8 cellular contexts compared by ENCODE assay signal in the genomic region with DNA sequence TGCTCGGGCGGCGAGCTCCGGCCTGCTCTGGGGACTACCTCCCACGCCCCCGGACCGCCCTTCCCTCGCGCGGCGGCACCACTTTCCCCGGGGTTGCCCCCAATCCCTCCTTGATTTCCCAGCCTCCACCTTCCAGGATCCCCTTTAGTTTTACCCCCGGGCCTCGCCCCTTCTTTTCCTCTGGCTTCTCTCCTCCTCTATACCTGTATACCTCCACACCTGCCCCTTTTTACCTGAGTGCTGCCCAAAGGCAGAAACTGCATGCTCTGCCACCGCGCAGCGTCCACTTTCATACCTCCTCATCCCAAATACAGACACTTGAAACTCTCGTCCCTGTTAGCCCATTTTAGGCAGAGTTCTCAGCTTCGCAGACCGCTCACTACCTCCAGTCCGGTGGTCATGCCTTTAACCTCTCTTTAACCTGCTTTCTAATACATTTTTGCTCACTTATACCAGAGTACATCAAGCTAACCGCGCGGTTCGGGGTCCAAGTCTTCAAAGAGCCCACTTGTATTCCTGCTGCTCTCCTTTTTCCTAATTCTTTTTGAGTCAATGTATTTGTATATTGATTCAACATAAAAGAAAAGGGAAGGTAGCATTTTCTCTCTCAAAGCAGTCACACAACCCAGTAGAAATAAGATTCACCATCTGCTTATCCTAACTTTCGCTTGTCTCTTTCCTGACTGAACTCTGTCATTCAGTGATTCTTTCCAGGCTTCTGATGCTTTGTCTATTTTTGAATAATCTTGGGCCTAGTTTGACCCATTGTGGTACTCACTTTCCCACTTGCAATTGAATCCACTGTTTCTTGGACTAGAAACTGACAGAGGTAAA. TPM values are rescaled to one million over a fixed set of nuclear protein-coding genes. Genes with fewer than 3 reads are reported as not detected.
DNase-seq lines count a peak whose midpoint lies in the region; ATAC-seq, FAIRE-seq and TF ChIP-seq lines count a peak whose summit lies in the region.

No MANE protein-coding gene starts in this region.

- peak overlapping the region; percentile 79 for H2BK5ac ChIP-seq in IMR-90 (ENCODE audit: low read depth, low read length, poor library complexity, severe bottlenecking)

- no peak for DNase-seq in GM18507 (ENCODE audit: extremely low spot score, insufficient read length, low read depth)
- DNase-seq in IMR-90, result no peak
- peak; percentile 15 for DNase-seq in activated CD4-positive, alpha-beta memory T cell treated with anti-CD3 and anti-CD28 coated beads for 36 hours
- peak in 1 of 2 donors; percentile 45 for DNase-seq in foreskin keratinocyte
- DNase-seq in osteoblast (ENCODE audit: insufficient read length, low spot score, missing footprints), result no peak
- DNase-seq in NCI-H524 treated with DMSO at 0.1 percent for 48 hours (lab: John Stamatoyannopoulos, UW), result no peak
- no peak for DNase-seq in stimulated activated CD4-positive, alpha-beta T cell treated with anti-CD3 and anti-CD28 coated beads, Interleukin-1b, Interleukin-23, amount 100 ng/mL, for 48 hours

- H3K27me3 Mint-ChIP-seq in activated CD4-positive, alpha-beta memory T cell treated with anti-CD3 and anti-CD28 coated beads for 36 hours, result no peaks in the 10 kb centered on the region

- POLR2A ChIA-PET in IMR-90 (lab: Charles Lee; ENCODE audit: unreplicated experiment), result interaction anchor here (0.6 kb wide), 1 partner anchor 11 kb away, joined by 3 read pairs; no protein-coding TSS in a partner anchor
- POLR2A ChIA-PET in activated CD4-positive, alpha-beta memory T cell treated with anti-CD3 and anti-CD28 coated beads for 36 hours (lab: Charles Lee), result interaction anchor here (1.6 kb wide), 1 partner anchor 33 kb away, joined by 3 read pairs; no protein-coding TSS in a partner anchor

- H3K4me2 ChIP-seq in IMR-90 (ENCODE audit: low read depth, low read length), result peak overlapping the region; percentile 98
- peak overlapping the region; percentile 89 for H3K4me2 ChIP-seq in osteoblast (ENCODE audit: insufficient read depth, low read length)

- peak overlapping the region; percentile 82 for H2AK9ac ChIP-seq in IMR-90 (replicated peaks; ENCODE audit: low read depth, low read length, poor library complexity)

- H3K9ac ChIP-seq in IMR-90 (ENCODE audit: low read depth, low read length), result peak overlapping the region; percentile 67

- H3K36me3 ChIP-seq in ACC112 (ENCODE audit: insufficient read depth, low read length) (no peaks in the 10 kb centered on the region), IMR-90 (ENCODE audit: control insufficient read depth, insufficient read depth, low read length) (no peaks in the 10 kb centered on the region), osteoblast (ENCODE audit: insufficient read depth, low read length) (no peaks in the 10 kb centered on the region)

- no peak for ATAC-seq in IMR-90 (ENCODE audit: low read depth)
- peak; percentile 15 for ATAC-seq in foreskin keratinocyte

- no peaks in the 10 kb centered on the region for H3K9me3 Mint-ChIP-seq in activated CD4-positive, alpha-beta memory T cell treated with anti-CD3 and anti-CD28 coated beads for 36 hours

- H4K20me1 ChIP-seq in IMR-90 (ENCODE audit: insufficient read depth, low read length), result peaks cover 8% of the 10 kb centered on the region; the same call in 1 of the 2 replicates
- peaks cover 29% of the 10 kb centered on the region for H4K20me1 ChIP-seq in osteoblast (ENCODE audit: insufficient read depth, low read length)

- BruUV-seq in IMR-90 (replicated peaks; lab: Mats Ljungman, UMichigan), result TSS peak; percentile 46

- H3K18ac ChIP-seq in IMR-90 (ENCODE audit: low read depth, low read length), result no peak overlapping the region; the same call in 1 of the 2 replicates

- 0% methylated on average over 7 of the region's 26 CpGs; no CpG with 5 or more reads in 1 of the 2 experiments for WGBS in IMR-90 (ENCODE audit: extremely low coverage in 2 of 2, insufficient read length in 1 of 2), 2 experiments

- intact Hi-C loops in IMR-90 (cut with micrococcal nuclease), result loop anchor here (5.0 to 10.0 kb wide), 3 partner anchors 285 to 588 kb away; no protein-coding TSS in a partner anchor
- intact Hi-C loops in activated CD4-positive, alpha-beta memory T cell treated with anti-CD3 and anti-CD28 coated beads for 36 hours (cut with micrococcal nuclease), result loop anchor here (1.0 to 10.0 kb wide), 3 partner anchors 14 to 548 kb away; no protein-coding TSS in a partner anchor

- H3K9me1 ChIP-seq in IMR-90 (ENCODE audit: insufficient read depth, low read length), result peaks cover 7% of the 10 kb centered on the region; the same call in 1 of the 2 replicates

- H3K4me3 ChIP-seq in ACC112 (ENCODE audit: low read depth, low read length), result peak overlapping the region; percentile 98
- peak overlapping the region; percentile 97 for H3K4me3 ChIP-seq in IMR-90 (ENCODE audit: insufficient read depth, low read depth, low read length)
- peak overlapping the region; percentile 89 for H3K4me3 ChIP-seq in osteoblast (ENCODE audit: insufficient read depth, low read length)

- H3K9me3 ChIP-seq in IMR-90 (ENCODE audit: control insufficient read depth, insufficient read depth, low read length) (no peaks in the 10 kb centered on the region), osteoblast (ENCODE audit: low read depth, low read length) (no peaks in the 10 kb centered on the region)

- H4K8ac ChIP-seq in IMR-90 (ENCODE audit: low read depth in 2 of 2, low read length in 2 of 2), result peak overlapping the region; percentile 39 to 57; a peak in 2 of 4 replicates

- in situ Hi-C loops in IMR-90 (cut with MboI; ENCODE audit: low sequenced_read_pairs), result no loop called here

- peak overlapping the region; percentile 77; the same call in 1 of the 2 replicates for H3K4ac ChIP-seq in IMR-90 (ENCODE audit: low read depth, low read length)

- peak overlapping the region; percentile 99 for H3K4me3 Mint-ChIP-seq in activated CD4-positive, alpha-beta memory T cell treated with anti-CD3 and anti-CD28 coated beads for 36 hours

- no peak overlapping the region; the same call in 2 of the 3 replicates for H2BK15ac ChIP-seq in IMR-90 (ENCODE audit: low read depth, low read length)

- H2AK5ac ChIP-seq in IMR-90 (ENCODE audit: low read depth, low read length), result peak overlapping the region; percentile 21

- no peak overlapping the region; the same call in 1 of the 2 replicates for H4K91ac ChIP-seq in IMR-90 (ENCODE audit: insufficient read depth, low read depth, low read length)

- H3K27ac Mint-ChIP-seq in activated CD4-positive, alpha-beta memory T cell treated with anti-CD3 and anti-CD28 coated beads for 36 hours, result peak overlapping the region; percentile 86

- H3K23ac ChIP-seq in IMR-90 (ENCODE audit: low read depth, low read length), result 0 out of 2 replicates have a peak overlapping the region, but pooled peaks have one; percentile 48

- H4K5ac ChIP-seq in IMR-90 (ENCODE audit: low read depth, low read length), result no peak overlapping the region

- H3K79me1 ChIP-seq in IMR-90 (ENCODE audit: low read depth in 1 of 2, low read length in 2 of 2), result peaks cover 12 to 40% of the 10 kb centered on the region in 2 experiments

- H3K4me1 ChIP-seq in ACC112 (ENCODE audit: control insufficient read depth, insufficient read depth, low read length, unreplicated experiment), result peaks cover 14% of the 10 kb centered on the region
- H3K4me1 ChIP-seq in IMR-90 (ENCODE audit: control insufficient read depth, insufficient read depth, low read length), result no peaks in the 10 kb centered on the region
- H3K4me1 ChIP-seq in foreskin keratinocyte, result peaks cover 18% of the 10 kb centered on the region
- H3K4me1 ChIP-seq in osteoblast (ENCODE audit: insufficient read depth, low read length), result peaks cover 21% of the 10 kb centered on the region

- peak overlapping the region; percentile 17 for H3K27ac ChIP-seq in ACC112 (ENCODE audit: low read depth, low read length)
- peak overlapping the region; percentile 80 for H3K27ac ChIP-seq in IMR-90 (ENCODE audit: insufficient read depth, low read length)
- peak overlapping the region; percentile 83 for H3K27ac ChIP-seq in foreskin keratinocyte
- H3K27ac ChIP-seq in osteoblast (ENCODE audit: low read depth, low read length), result peak overlapping the region; percentile 26

- CTCF ChIA-PET in IMR-90 (lab: Yijun Ruan, JAX), result interaction anchor here (0.8 kb wide), 1 partner anchor 128 kb away, joined by 3 read pairs; no protein-coding TSS in a partner anchor
- CTCF ChIA-PET in activated CD4-positive, alpha-beta memory T cell treated with anti-CD3 and anti-CD28 coated beads for 36 hours (lab: Charles Lee), result interaction anchor here (0.6 to 1.0 kb wide), 2 partner anchors 8 to 87 kb away, joined by 3 read pairs; no protein-coding TSS in a partner anchor

- TF ChIP-seq POLR2A in IMR-90 (IDR thresholded peaks at IDR 0.05; ENCODE audit: low read depth, low read length), result no peak

- TF ChIP-seq RAD21 in IMR-90 (IDR thresholded peaks at IDR 0.05; ENCODE audit: low read length), result no peak

- H2AFZ ChIP-seq in ACC112 (ENCODE audit: low read length, unreplicated experiment), result peak overlapping the region; percentile 76
- peak overlapping the region; percentile 95 for H2AFZ ChIP-seq in IMR-90 (replicated peaks; ENCODE audit: low read length, poor library complexity)
- H2AFZ ChIP-seq in osteoblast (ENCODE audit: low read length), result peak overlapping the region; percentile 42

- FAIRE-seq in GM18507 (lab: Jason Lieb, UNC), result peak; percentile 29

- peaks cover 40% of the 10 kb centered on the region for H3K79me2 ChIP-seq in ACC112 (ENCODE audit: control insufficient read depth, insufficient read depth, low read length, unreplicated experiment)
- H3K79me2 ChIP-seq in osteoblast (ENCODE audit: insufficient read depth, low read length), result peaks cover 56% of the 10 kb centered on the region

- no peaks in the 10 kb centered on the region for H3K27me3 ChIP-seq in ACC112 (ENCODE audit: insufficient read depth, low read length)
- no peaks in the 10 kb centered on the region for H3K27me3 ChIP-seq in IMR-90 (ENCODE audit: control insufficient read depth, insufficient read depth, low read length)
- H3K27me3 ChIP-seq in foreskin keratinocyte, result no peaks in the 10 kb centered on the region
- no peaks in the 10 kb centered on the region for H3K27me3 ChIP-seq in osteoblast (ENCODE audit: insufficient read depth, low read length)

- no peak overlapping the region for H2BK20ac ChIP-seq in IMR-90 (ENCODE audit: low read depth, low read length)

- no peak overlapping the region for H2BK120ac ChIP-seq in IMR-90 (ENCODE audit: low read depth, low read length)

- peak overlapping the region; percentile 78; the same call in 1 of the 2 replicates for H3K14ac ChIP-seq in IMR-90 (replicated peaks; ENCODE audit: low read depth, low read length)

- peak overlapping the region; percentile 28 for H3K56ac ChIP-seq in IMR-90 (ENCODE audit: extremely low read depth, insufficient read depth, low read length)

- TF ChIP-seq CTCF in IMR-90 (conservative IDR thresholded peaks at IDR 0.05; ENCODE audit: low read depth, low read length), result no peak
- TF ChIP-seq CTCF in foreskin keratinocyte (conservative IDR thresholded peaks at IDR 0.05), result peak; percentile 2
- no peak for TF ChIP-seq CTCF in osteoblast (IDR thresholded peaks at IDR 0.05; ENCODE audit: extremely low read depth, low read depth, low read length)

- peaks cover 41% of the 10 kb centered on the region for H3K4me1 Mint-ChIP-seq in activated CD4-positive, alpha-beta memory T cell treated with anti-CD3 and anti-CD28 coated beads for 36 hours (ENCODE audit: low read depth)

- peaks cover 4% of the 10 kb centered on the region for H3K36me3 Mint-ChIP-seq in activated CD4-positive, alpha-beta memory T cell treated with anti-CD3 and anti-CD28 coated beads for 36 hours

- dilution Hi-C loops in IMR-90 (cut with HindIII; ENCODE audit: low sequenced_read_pairs, unreplicated experiment), result no loop called here

RNA-seq across cellular contexts. Expression of a gene that starts 0.9 kb away (rescaled TPM):
- total RNA-seq in IMR-90 (2012; rRNA removed) (16.7 and 20.3 TPM in 2 replicates), foreskin keratinocyte (14.5 and 14.9 TPM in 2 replicates), osteoblast (21.2 and 23.5 TPM in 2 replicates)
- polyA plus RNA-seq in IMR-90 (2012; rRNA removed) (4.1 and 4.8 TPM in 2 replicates), foreskin keratinocyte (2.7 and 3.6 TPM in 2 replicates)
- polyA plus RNA-seq in IMR-90 (2012; cell fraction: cytosol; rRNA removed), result 1.00 and 2.2 TPM in 2 replicates
- polyA plus RNA-seq in IMR-90 (2012; cell fraction: nucleus; rRNA removed; ENCODE audit: low replicate concordance), result 1.3 and 5.2 TPM in 2 replicates
- total RNA-seq in activated CD4-positive, alpha-beta memory T cell treated with anti-CD3 and anti-CD28 coated beads for 36 hours, result 10 to 100 TPM; 10.6 to 12.3 TPM

Comparison
In these comparisons a context has a peak if more than half of its experiments do, and no peak if none do; other contexts are left out.
1. H2AFZ ChIP-seq: peak in every context shown above with its lines; median percentile 95 in IMR-90; 76 in ACC112; 42 in osteoblast.
2. H3K27ac ChIP-seq: peak in every context shown above with its lines; median percentile 83 in foreskin keratinocyte; 80 in IMR-90; 26 in osteoblast; 17 in ACC112.